In the genomic region with DNA sequence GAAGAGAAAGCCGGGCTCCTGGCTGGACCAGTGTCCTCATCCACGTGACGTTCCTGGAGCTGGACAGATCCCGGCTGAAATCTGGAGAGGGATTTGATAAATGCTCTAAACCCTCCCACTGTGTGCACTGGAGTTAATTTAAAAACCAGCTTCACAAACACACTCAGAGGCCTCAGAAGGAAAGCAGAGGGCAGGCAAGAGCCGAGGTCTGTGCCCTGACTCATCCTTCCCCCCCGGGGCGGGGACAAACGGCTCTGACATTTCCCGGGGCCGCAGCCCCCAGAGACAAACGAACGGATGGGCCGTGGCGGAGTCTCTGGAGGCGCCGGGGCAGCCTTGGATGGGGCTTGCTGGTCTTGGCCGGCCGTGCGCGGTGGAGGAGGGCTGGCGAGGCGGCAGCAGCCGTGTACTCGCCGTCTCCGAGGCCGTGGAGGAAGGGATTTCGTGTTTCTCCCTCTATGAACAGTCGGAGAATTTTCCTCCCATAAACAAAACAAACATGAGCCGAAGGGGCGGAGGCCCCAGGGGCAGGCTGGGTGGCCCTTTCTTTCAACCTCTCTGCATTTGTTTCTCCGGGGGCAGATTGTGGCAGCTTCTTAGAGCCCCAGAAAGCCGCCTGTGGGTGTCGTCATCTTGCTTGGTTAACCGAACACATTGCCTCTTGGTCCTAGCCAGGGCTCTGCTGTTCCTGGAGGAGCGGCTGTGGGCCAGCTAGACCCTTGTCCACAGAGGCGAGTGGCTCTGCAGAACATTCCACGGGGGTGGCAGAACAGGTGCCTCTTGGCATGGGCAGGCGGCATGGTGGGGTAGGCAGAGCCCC, we compare ENCODE assay signal across 8 cellular contexts.
A peak's percentile ranks its signal among the peaks of the same experiment; 100 is the strongest.
DNase-seq lines count a peak whose midpoint lies in the region; ATAC-seq, FAIRE-seq and TF ChIP-seq lines count a peak whose summit lies in the region.

No MANE protein-coding gene starts in this region.

- peak; percentile 39 to 43 for TF ChIP-seq CTCF in tibial artery (IDR thresholded peaks at IDR 0.05)
- no peak for TF ChIP-seq CTCF in RWPE1 (conservative IDR thresholded peaks at IDR 0.05; ENCODE audit: low read depth)

- peak overlapping the region; percentile 88 for H3K27ac ChIP-seq in tibial artery
- no peak overlapping the region for H3K27ac ChIP-seq in RWPE1

- H3K36me3 ChIP-seq in MG63 (no peaks in the 10 kb centered on the region), tibial artery (no peaks in the 10 kb centered on the region)

- peak overlapping the region; percentile 41 for H3K4me3 ChIP-seq in MG63
- peak overlapping the region; percentile 48 to 52 for H3K4me3 ChIP-seq in tibial artery

- no peak for FAIRE-seq in frontal cortex (lab: Jason Lieb, UNC)

- ATAC-seq in activated T-cell treated with anti-CD3 and anti-CD28 coated beads, Interleukin-2, amount 50 U/mL, for 4 hours = peak; percentile 92 to 94
- no peak for ATAC-seq in GM21423 (IDR thresholded peaks at IDR 0.05; ENCODE audit: unreplicated experiment)

- H3K27me3 ChIP-seq in MG63 (no peaks in the 10 kb centered on the region; the same call in 1 of the 2 replicates), tibial artery (no peaks in the 10 kb centered on the region)

- H3K4me3 Mint-ChIP-seq in activated T-cell treated with anti-CD3 and anti-CD28 coated beads, Interleukin-2, amount 50 U/mL, for 4 hours = peak overlapping the region; percentile 42

- POLR2A ChIA-PET in RWPE1 (lab: Yijun Ruan, JAX; ENCODE audit: low non-redundant PET) = no interaction called here

- peaks cover 4% of the 10 kb centered on the region for H3K9me3 Mint-ChIP-seq in activated T-cell treated with anti-CD3 and anti-CD28 coated beads, Interleukin-2, amount 50 U/mL, for 4 hours

- DNase-seq in AG08396 (ENCODE audit: low spot score) (peak; percentile 61), MG63 (peak; percentile 76), frontal cortex (ENCODE audit: low spot score in 2 of 2) (peak; percentile 28 to 64), occipital lobe (lab: John Stamatoyannopoulos, UW) (peak; percentile 7), tibial artery (peak; percentile 82 to 92), RWPE1 (ENCODE audit: low spot score) (no peak)
- peak; percentile 40 for DNase-seq in activated T-cell treated with anti-CD3 and anti-CD28 coated beads, Interleukin-2, amount 50 U/mL, for 4 hours

- peaks cover 0 to 19% (median 9%) of the 10 kb centered on the region in 4 donors for H3K4me1 ChIP-seq in tibial artery

- H3K4me1 Mint-ChIP-seq in activated T-cell treated with anti-CD3 and anti-CD28 coated beads, Interleukin-2, amount 50 U/mL, for 4 hours (ENCODE audit: low read depth) = peaks cover 6% of the 10 kb centered on the region

- intact Hi-C loops in tibial artery (cut with DNase I; ENCODE audit: low total_unique reads) = loop anchor here (10.0 kb wide), 1 partner anchor 91 kb away; a partner anchor contains a TSS

- no peaks in the 10 kb centered on the region for H3K36me3 Mint-ChIP-seq in activated T-cell treated with anti-CD3 and anti-CD28 coated beads, Interleukin-2, amount 50 U/mL, for 4 hours (ENCODE audit: insufficient read depth)

- CTCF ChIA-PET in RWPE1 (lab: Yijun Ruan, JAX) = no interaction called here

- H3K27me3 Mint-ChIP-seq in activated T-cell treated with anti-CD3 and anti-CD28 coated beads, Interleukin-2, amount 50 U/mL, for 4 hours (ENCODE audit: low read depth) = peaks cover 24% of the 10 kb centered on the region

- H3K9me3 ChIP-seq in MG63 (peaks cover 6% of the 10 kb centered on the region), tibial artery (no peaks in the 10 kb centered on the region)
